In the genomic region with DNA sequence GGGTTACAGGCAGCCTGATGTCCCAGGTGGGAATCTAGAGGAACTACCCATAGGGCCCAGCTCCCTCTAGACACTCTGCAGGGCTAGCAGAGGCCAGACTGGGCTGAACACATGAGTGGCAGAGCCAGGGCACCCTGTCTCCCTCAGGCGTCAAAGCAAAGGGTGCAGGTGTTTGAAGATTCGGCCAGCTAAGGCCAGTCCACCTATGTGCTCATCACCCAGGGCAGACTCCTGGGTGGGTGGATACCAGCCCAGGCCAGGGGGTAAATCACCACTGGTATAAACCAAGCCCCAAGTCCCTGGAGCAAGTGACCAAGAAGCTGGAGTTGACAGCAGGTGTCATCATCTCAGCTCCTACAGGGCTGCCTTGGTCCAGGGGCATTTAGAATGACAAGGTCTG, we compare ENCODE assay signal across 27 cellular contexts.
"Had no signal": no experiment of that assay in that cellular context is flagged by ENCODE, and none has a peak within 500 bp of the region (broad histone marks: within the 10 kb centered on the region; RNA-seq: fewer than 3 reads in every experiment).

No MANE protein-coding gene starts in this region.

- DNase-seq: natural killer cell; occipital lobe; ovary; posterior cingulate gyrus; psoas muscle; right cardiac atrium; right lobe of liver; sigmoid colon; small intestine; stimulated activated CD4-positive, alpha-beta T cell treated with anti-CD3 and anti-CD28 coated beads, Interleukin-12 subunit alpha, Interleukin-12 subunit beta, amount 100 ng/mL, for 4 hours; stimulated activated CD4-positive, alpha-beta T cell treated with anti-CD3 and anti-CD28 coated beads, Interleukin-1b, Interleukin-23, amount 100 ng/mL, for 48 hours; stimulated activated CD4-positive, alpha-beta T cell treated with anti-CD3 and anti-CD28 coated beads, Interleukin-4, amount 100 ng/mL, for 1 hour; stimulated activated CD4-positive, alpha-beta T cell treated with anti-CD3 and anti-CD28 coated beads, Interleukin-4, amount 100 ng/mL, for 4 hours; stimulated activated CD8-positive, alpha-beta memory T cell treated with anti-CD3 and anti-CD28 coated beads, Interleukin-4, amount 100 ng/mL, for 48 hours; stimulated activated naive CD4-positive, alpha-beta T cell; stimulated activated naive CD8-positive, alpha-beta T cell treated with anti-CD3 and anti-CD28 coated beads, Interleukin-15, amount 100 ng/mL, for 72 hours; stimulated activated naive CD8-positive, alpha-beta T cell treated with anti-CD3 and anti-CD28 coated beads, Interleukin-15, Interleukin-2, amounts not matched to agents 100 U/mL and 50 U/mL, for 24 hours; substantia nigra; testis; tibial artery; transverse colon; upper lobe of right lung; uterus had no signal

- H3K4me3 ChIP-seq: neural progenitor cell, ovary, psoas muscle, right lobe of liver, sigmoid colon, suprapubic skin, testis, tibial artery, transverse colon, upper lobe of right lung, uterus had no signal

- H3K9me3 ChIP-seq: ovary, psoas muscle, right lobe of liver, sigmoid colon, suprapubic skin, testis, tibial artery, transverse colon, upper lobe of right lung, uterus had no signal

- ATAC-seq: natural killer cell; psoas muscle; right cardiac atrium; right lobe of liver; stimulated activated memory B cell treated with anti-CD40 and anti-IgM and Interleukin-4, amounts not matched to agents 10 μg/mL and 1 μg/mL and 100 μg/mL, for 72 hours; stimulated activated naive CD8-positive, alpha-beta T cell treated with anti-CD3 and anti-CD28 coated beads, Interleukin-15, amount 100 ng/mL, for 72 hours; stimulated activated naive CD8-positive, alpha-beta T cell treated with anti-CD3 and anti-CD28 coated beads, Interleukin-15, Interleukin-2, amounts not matched to agents 100 U/mL and 50 U/mL, for 24 hours; upper lobe of right lung had no signal

- H3K36me3 ChIP-seq: neural progenitor cell, ovary, right lobe of liver, upper lobe of right lung, uterus had no signal

- H3K4me1 ChIP-seq: parathyroid adenoma, upper lobe of right lung had no signal

- H3K27ac ChIP-seq: neural progenitor cell, ovary, parathyroid adenoma, psoas muscle, right lobe of liver, sigmoid colon, suprapubic skin, testis, tibial artery, transverse colon, upper lobe of right lung, uterus had no signal

- H3K9ac ChIP-seq: neural progenitor cell, parathyroid adenoma had no signal

- FAIRE-seq: small intestine had no signal
